ENCODE assay signal across 20 cellular contexts in the genomic region with DNA sequence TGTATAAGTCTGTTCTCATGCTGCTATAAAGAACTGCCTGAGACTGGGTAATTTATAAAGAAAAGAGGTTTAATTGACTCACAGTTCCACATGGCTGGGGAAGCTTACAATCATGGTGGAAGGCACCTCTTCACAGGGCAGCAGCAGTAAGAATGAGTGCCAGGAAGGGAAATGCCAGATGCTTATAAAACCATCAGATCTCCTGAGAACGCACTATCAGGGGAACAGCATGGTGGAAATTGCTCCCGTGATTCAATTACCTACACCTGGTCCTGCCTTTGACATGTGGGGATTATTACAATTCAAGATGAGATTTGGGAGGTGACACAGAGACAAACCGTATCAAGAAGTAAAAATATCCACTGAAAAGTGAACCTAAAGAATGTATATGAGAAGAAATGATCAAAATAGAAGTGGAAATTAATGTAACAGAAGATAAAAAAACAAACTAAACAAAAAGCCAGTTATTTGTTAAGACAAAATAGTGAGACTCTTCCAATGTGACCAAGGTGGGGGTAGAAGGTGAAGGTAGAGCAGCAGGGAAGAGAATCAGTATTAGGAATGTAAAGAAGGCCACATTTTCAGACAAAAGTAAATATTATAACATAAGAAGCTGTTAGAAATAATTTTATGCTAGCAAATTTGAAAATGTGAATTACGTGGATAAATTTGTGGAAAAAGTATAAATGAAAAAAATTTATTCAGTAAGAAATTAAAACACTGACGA.
DNase-seq lines count a peak whose midpoint lies in the region; ATAC-seq and TF ChIP-seq lines count a peak whose summit lies in the region.
"Had no signal": no experiment of that assay in that cellular context is flagged by ENCODE, and none has a peak within 500 bp of the region (broad histone marks: within the 10 kb centered on the region; RNA-seq: fewer than 3 reads in every experiment).

No MANE protein-coding gene starts in this region.

- no peak overlapping the region for H3K9ac ChIP-seq in H9 (ENCODE audit: extremely low read depth, insufficient read length, low read length)
- no peak overlapping the region for H3K9ac ChIP-seq in iPS-18a (ENCODE audit: low read length)

- no peak overlapping the region for H4K91ac ChIP-seq in H9 (ENCODE audit: insufficient read length, low read depth, low read length)

- H3K27ac ChIP-seq in H9 (ENCODE audit: insufficient read length, low read depth, low read length) (no peak overlapping the region), iPS-18a (ENCODE audit: low read length) (no peak overlapping the region)
- H3K27ac ChIP-seq: left ventricle myocardium inferior, ovary, SK-N-MC had no signal

- no peak overlapping the region for H2BK120ac ChIP-seq in H9 (ENCODE audit: low read depth, low read length, poor library complexity, severe bottlenecking)

- no peak overlapping the region for H3T11ph ChIP-seq in H9 (ENCODE audit: low read length)

- DNase-seq in BE2C: peak; percentile 67
- no peak for DNase-seq in H9
- peak; percentile 10 for DNase-seq in NCI-H69 (lab: John Stamatoyannopoulos, UW)
- DNase-seq in EL: no peak
- no peak for DNase-seq in natural killer cell treated with Interleukin-12 subunit alpha and Interleukin-12 subunit beta and Interleukin-15 and Interleukin-18, amount 100 ng/mL, for 72 hours (ENCODE audit: low spot score)
- DNase-seq: activated CD4-positive, CD25-positive, alpha-beta regulatory T cell; activated CD8-positive, alpha-beta T cell treated with anti-CD3 and anti-CD28 coated beads, Interleukin-2, amount 10 ng/mL, durations not matched to agents 7 days and 5 days; activated T-cell treated with anti-CD3 and anti-CD28 coated beads, Interleukin-2, amount 50 U/mL, for 48 hours; CD4-positive, alpha-beta T cell; foreskin melanocyte; left ventricle myocardium inferior; ovary; trophoblast cell had no signal

- TF ChIP-seq CTCF in BE2C (IDR thresholded peaks at IDR 0.05; ENCODE audit: low read depth, low read length) (no peak), H9 (conservative IDR thresholded peaks at IDR 0.05) (no peak)

- H3K27me3 ChIP-seq in BE2C (no peaks in the 10 kb centered on the region), H9 (ENCODE audit: insufficient read depth, low read length) (no peaks in the 10 kb centered on the region), iPS-18a (ENCODE audit: control insufficient read depth, insufficient read depth, low read length) (no peaks in the 10 kb centered on the region)
- H3K27me3 ChIP-seq: ovary had no signal

- H3K27ac Mint-ChIP-seq in H9: no peak overlapping the region
- no peak overlapping the region for H3K27ac Mint-ChIP-seq in natural killer cell treated with Interleukin-12 subunit alpha and Interleukin-12 subunit beta and Interleukin-15 and Interleukin-18, amount 100 ng/mL, for 72 hours
- H3K27ac Mint-ChIP-seq: activated CD8-positive, alpha-beta T cell treated with anti-CD3 and anti-CD28 coated beads, Interleukin-2, amount 10 ng/mL, durations not matched to agents 7 days and 5 days; activated naive CD4-positive, alpha-beta T cell treated with anti-CD3 and anti-CD28 coated beads, Interleukin-2, amount 50 U/mL, for 24 hours; CD4-positive, alpha-beta T cell; stimulated activated naive CD8-positive, alpha-beta T cell treated with anti-CD3 and anti-CD28 coated beads, Interleukin-15, Interleukin-2, amounts not matched to agents 100 ng/mL and 50 ng/mL, for 24 hours had no signal

- no peak overlapping the region for H2AK5ac ChIP-seq in H9 (ENCODE audit: insufficient read length, low read length)

- no peak overlapping the region for H3K56ac ChIP-seq in H9 (ENCODE audit: insufficient read length, low read depth, low read length)

- H4K8ac ChIP-seq in H9 (replicated peaks; ENCODE audit: insufficient read length, low read depth, low read length): no peak overlapping the region

- ATAC-seq in GM19035 (IDR thresholded peaks at IDR 0.05; ENCODE audit: unreplicated experiment) (no peak), HG02678 (IDR thresholded peaks at IDR 0.05; ENCODE audit: unreplicated experiment) (no peak)
- ATAC-seq in natural killer cell treated with Interleukin-12 subunit alpha and Interleukin-12 subunit beta and Interleukin-15 and Interleukin-18, amount 100 ng/mL, for 72 hours: no peak
- ATAC-seq: activated CD8-positive, alpha-beta T cell treated with anti-CD3 and anti-CD28 coated beads, Interleukin-2, amount 10 ng/mL, durations not matched to agents 7 days and 5 days; sciatic nerve had no signal

- H4K20me1 ChIP-seq in H9 (ENCODE audit: control insufficient read depth, insufficient read depth, insufficient read length): no peaks in the 10 kb centered on the region

- no peak overlapping the region for H3K18ac ChIP-seq in H9 (ENCODE audit: insufficient read length, low read depth, low read length)

- H3K9me3 ChIP-seq in BE2C (no peaks in the 10 kb centered on the region), H9 (ENCODE audit: control insufficient read depth, low read depth, low read length) (no peaks in the 10 kb centered on the region), iPS-18a (ENCODE audit: control insufficient read depth, low read depth, low read length) (no peaks in the 10 kb centered on the region)
- H3K9me3 ChIP-seq: left ventricle myocardium inferior, ovary had no signal

- peaks cover 5 to 7% of the 10 kb centered on the region in 2 experiments for H3K4me1 Mint-ChIP-seq in H9
- no peaks in the 10 kb centered on the region for H3K4me1 Mint-ChIP-seq in natural killer cell treated with Interleukin-12 subunit alpha and Interleukin-12 subunit beta and Interleukin-15 and Interleukin-18, amount 100 ng/mL, for 72 hours (ENCODE audit: low read depth in 2 of 2)
- H3K4me1 Mint-ChIP-seq: activated naive CD4-positive, alpha-beta T cell treated with anti-CD3 and anti-CD28 coated beads, Interleukin-2, amount 50 U/mL, for 24 hours had no signal

- no peak overlapping the region for H4K5ac ChIP-seq in H9 (ENCODE audit: insufficient read length, low read depth, low read length)

- no peaks in the 10 kb centered on the region for H3K9me3 Mint-ChIP-seq in H9
- peaks cover 8% of the 10 kb centered on the region for H3K9me3 Mint-ChIP-seq in natural killer cell treated with Interleukin-12 subunit alpha and Interleukin-12 subunit beta and Interleukin-15 and Interleukin-18, amount 100 ng/mL, for 72 hours
- H3K9me3 Mint-ChIP-seq: stimulated activated naive CD8-positive, alpha-beta T cell treated with anti-CD3 and anti-CD28 coated beads, Interleukin-15, Interleukin-2, amounts not matched to agents 100 ng/mL and 50 ng/mL, for 24 hours had no signal

- peak overlapping the region; percentile 77 to 85 for H3K4me3 Mint-ChIP-seq in H9
- H3K4me3 Mint-ChIP-seq in natural killer cell treated with Interleukin-12 subunit alpha and Interleukin-12 subunit beta and Interleukin-15 and Interleukin-18, amount 100 ng/mL, for 72 hours: no peak overlapping the region
- H3K4me3 Mint-ChIP-seq: activated CD8-positive, alpha-beta T cell treated with anti-CD3 and anti-CD28 coated beads, Interleukin-2, amount 10 ng/mL, durations not matched to agents 7 days and 5 days; activated naive CD4-positive, alpha-beta T cell treated with anti-CD3 and anti-CD28 coated beads, Interleukin-2, amount 50 U/mL, for 24 hours; CD4-positive, alpha-beta T cell; stimulated activated naive CD8-positive, alpha-beta T cell treated with anti-CD3 and anti-CD28 coated beads, Interleukin-15, Interleukin-2, amounts not matched to agents 100 ng/mL and 50 ng/mL, for 24 hours had no signal

- no peaks in the 10 kb centered on the region for H3K36me3 ChIP-seq in BE2C
- no peaks in the 10 kb centered on the region for H3K36me3 ChIP-seq in iPS-18a (ENCODE audit: control insufficient read depth, low read depth, low read length)
- H3K36me3 ChIP-seq: left ventricle myocardium inferior, ovary had no signal

- no peak overlapping the region for H3K23ac ChIP-seq in H9 (ENCODE audit: insufficient read length, low read depth, low read length)

- no peaks in the 10 kb centered on the region for H3K79me1 ChIP-seq in H9 (ENCODE audit: insufficient read depth, low read depth, low read length, poor library complexity, severe bottlenecking)

- no peak overlapping the region for H2BK5ac ChIP-seq in H9 (ENCODE audit: insufficient read length, low read length)

- H3K4me3 ChIP-seq in BE2C (ENCODE audit: low read depth, low read length): no peak overlapping the region
- H3K4me3 ChIP-seq in iPS-18a (ENCODE audit: low read length): peak overlapping the region; percentile 51
- H3K4me3 ChIP-seq: left ventricle myocardium inferior, ovary, SK-N-MC had no signal

- no peaks in the 10 kb centered on the region for H3K79me2 ChIP-seq in H9 (ENCODE audit: insufficient read depth, low read length)

- no peak overlapping the region for H2BK12ac ChIP-seq in H9 (ENCODE audit: insufficient read length, low read depth, low read length)

- no peak overlapping the region for H3K4ac ChIP-seq in H9 (ENCODE audit: low read depth, low read length)

- no peaks in the 10 kb centered on the region for H3K36me3 Mint-ChIP-seq in H9 (ENCODE audit: insufficient read depth in 1 of 3, low read depth in 3 of 3)
- no peaks in the 10 kb centered on the region for H3K36me3 Mint-ChIP-seq in natural killer cell treated with Interleukin-12 subunit alpha and Interleukin-12 subunit beta and Interleukin-15 and Interleukin-18, amount 100 ng/mL, for 72 hours
- H3K36me3 Mint-ChIP-seq: activated naive CD4-positive, alpha-beta T cell treated with anti-CD3 and anti-CD28 coated beads, Interleukin-2, amount 50 U/mL, for 24 hours had no signal

- no peak overlapping the region for H2BK20ac ChIP-seq in H9 (ENCODE audit: low read depth, low read length, poor library complexity, severe bottlenecking)

- H3K4me2 ChIP-seq in H9 (ENCODE audit: insufficient read depth, insufficient read length, low read length): no peak overlapping the region

- H3K23me2 ChIP-seq in H9 (ENCODE audit: insufficient read length, low read depth, low read length, poor library complexity, severe bottlenecking): no peaks in the 10 kb centered on the region

- H3K27me3 Mint-ChIP-seq in H9 (ENCODE audit: low read depth): no peaks in the 10 kb centered on the region
- H3K27me3 Mint-ChIP-seq in natural killer cell treated with Interleukin-12 subunit alpha and Interleukin-12 subunit beta and Interleukin-15 and Interleukin-18, amount 100 ng/mL, for 72 hours: no peaks in the 10 kb centered on the region
- H3K27me3 Mint-ChIP-seq: stimulated activated naive CD8-positive, alpha-beta T cell treated with anti-CD3 and anti-CD28 coated beads, Interleukin-15, Interleukin-2, amounts not matched to agents 100 ng/mL and 50 ng/mL, for 24 hours had no signal

- WGBS in H9 (ENCODE audit: extremely low coverage, insufficient read length, low lambda C conversion rate): 100% methylated on average over 1 of the region's 5 CpGs

- no peak overlapping the region for H2BK15ac ChIP-seq in H9 (ENCODE audit: low read depth, low read length)

- H2AFZ ChIP-seq in H9 (ENCODE audit: low read length): peak overlapping the region; percentile 56

- no peak overlapping the region for H3K14ac ChIP-seq in H9 (ENCODE audit: insufficient read depth, low read length)

- H3K4me1 ChIP-seq in BE2C (peaks cover 9% of the 10 kb centered on the region), H9 (ENCODE audit: insufficient read depth, low read length) (no peaks in the 10 kb centered on the region), iPS-18a (ENCODE audit: control insufficient read depth, low read depth, low read length) (peaks cover 3% of the 10 kb centered on the region)
- H3K4me1 ChIP-seq: left ventricle myocardium inferior had no signal

Comparison
In these comparisons a context has a peak if more than half of its experiments do, and no peak if none do; other contexts are left out.
1. DNase-seq: peak in BE2C (single experiment) and NCI-H69 (single experiment); none in H9 (single experiment), EL (single experiment) and natural killer cell treated with Interleukin-12 subunit alpha and Interleukin-12 subunit beta and Interleukin-15 and Interleukin-18, amount 100 ng/mL, for 72 hours (single experiment).